In the genomic region with DNA sequence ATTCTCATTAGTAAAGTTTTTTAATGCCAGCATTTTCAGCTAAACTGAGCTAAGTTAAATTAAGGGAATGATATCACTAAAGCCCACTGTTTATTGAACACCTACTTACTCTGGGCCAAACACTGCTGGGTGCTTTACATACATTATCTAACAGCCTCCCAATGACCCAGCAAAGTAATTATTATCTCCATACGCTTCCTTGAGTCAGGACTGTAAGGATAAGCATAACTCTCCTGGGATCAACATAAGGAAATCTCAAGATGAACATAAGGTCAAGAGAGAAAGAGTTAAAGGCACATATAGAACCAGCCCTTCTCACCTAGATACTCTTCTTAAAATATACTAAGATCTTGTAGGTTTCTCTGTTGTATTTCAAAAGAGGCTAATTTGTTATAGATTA, we compare ENCODE assay signal across 1 cellular context.
TF ChIP-seq lines count a peak whose summit lies in the region.

No MANE protein-coding gene starts in this region.

TF ChIP-seq in endothelial cell of umbilical vein, 7 proteins besides CTCF, POLR2A, EP300 and RAD21 (continued from another document):
- TF ChIP-seq, protein P1, sequence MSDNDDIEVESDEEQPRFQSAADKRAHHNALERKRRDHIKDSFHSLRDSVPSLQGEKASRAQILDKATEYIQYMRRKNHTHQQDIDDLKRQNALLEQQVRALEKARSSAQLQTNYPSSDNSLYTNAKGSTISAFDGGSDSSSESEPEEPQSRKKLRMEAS (IDR thresholded peaks at IDR 0.05; ENCODE audit: insufficient read depth, insufficient read length), result no peak
